8 cellular contexts compared by ENCODE assay signal in the genomic region with DNA sequence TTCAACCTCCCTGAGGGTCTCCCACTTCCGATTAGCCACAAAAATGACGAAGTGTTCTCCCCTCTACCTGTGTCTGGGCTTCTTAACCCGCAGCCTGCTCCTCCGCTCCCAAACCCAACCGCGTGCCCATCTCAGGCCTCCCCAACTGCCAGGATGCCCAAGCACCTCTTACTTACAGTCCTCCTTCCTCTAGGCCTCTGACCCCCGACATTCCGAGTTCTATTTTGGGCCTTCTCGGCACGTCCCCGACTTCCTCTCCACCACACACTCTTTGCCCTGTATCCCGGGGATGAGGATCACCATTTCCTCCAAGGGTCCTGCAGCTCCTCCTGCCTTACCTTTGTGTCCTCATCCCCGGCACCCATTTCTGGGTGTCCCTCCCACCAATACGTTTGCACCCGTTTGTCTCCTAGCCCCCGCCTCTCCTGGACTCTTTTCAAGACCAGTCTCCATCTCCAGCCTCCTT. TPM values are rescaled to one million over a fixed set of nuclear protein-coding genes. Genes with fewer than 3 reads are reported as not detected.
A peak's percentile ranks its signal among the peaks of the same experiment; 100 is the strongest.
DNase-seq lines count a peak whose midpoint lies in the region; ATAC-seq, FAIRE-seq and TF ChIP-seq lines count a peak whose summit lies in the region.

No MANE protein-coding gene starts in this region.

- FAIRE-seq in small intestine (lab: Jason Lieb, UNC) = no peak

- no peaks in the 10 kb centered on the region for H3K9me3 ChIP-seq in small intestine (ENCODE audit: control insufficient read depth, low read depth)

- no peak for TF ChIP-seq CTCF in WTC11 (IDR thresholded peaks at IDR 0.05)

- POLR2A ChIA-PET in WTC11 (lab: Charles Lee) = interaction anchor here (0.6 to 4.2 kb wide), 27 partner anchors 9 to 408 kb away, joined by 3 to 90 read pairs (median 5); a partner anchor contains a TSS

- WGBS in small intestine, 3 donors = 3 to 10% (median 6%) methylated on average over 16 of the region's 16 CpGs

- H3K36me3 ChIP-seq in small intestine (ENCODE audit: control insufficient read depth in 2 of 2, insufficient read depth in 2 of 2, low read length in 2 of 2) = peaks cover 17 to 25% of the 10 kb centered on the region in 2 donors

- H3K4me3 Mint-ChIP-seq in activated T-cell treated with anti-CD3 and anti-CD28 coated beads, Interleukin-2, amount 50 U/mL, for 4 hours = peak overlapping the region; percentile 89
- H3K4me3 Mint-ChIP-seq in WTC11 = peak overlapping the region; percentile 90

- H3K4me1 ChIP-seq in small intestine (ENCODE audit: control insufficient read depth in 2 of 2, insufficient read depth in 1 of 2, low read depth in 1 of 2, low read length in 1 of 2) = peaks cover 0 to 3% of the 10 kb centered on the region in 2 donors

- H3K36me3 Mint-ChIP-seq in activated T-cell treated with anti-CD3 and anti-CD28 coated beads, Interleukin-2, amount 50 U/mL, for 4 hours (ENCODE audit: insufficient read depth) = peaks cover 25% of the 10 kb centered on the region
- H3K36me3 Mint-ChIP-seq in WTC11 = peaks cover 35% of the 10 kb centered on the region

- peak overlapping the region; percentile 24 to 72 for H3K4me3 ChIP-seq in small intestine (ENCODE audit: low read depth in 1 of 2, low read length in 2 of 2)

- H3K4me1 Mint-ChIP-seq in activated T-cell treated with anti-CD3 and anti-CD28 coated beads, Interleukin-2, amount 50 U/mL, for 4 hours (ENCODE audit: low read depth) = peaks cover 53% of the 10 kb centered on the region
- H3K4me1 Mint-ChIP-seq in WTC11 = peaks cover 21% of the 10 kb centered on the region

- peak overlapping the region; percentile 98 for H3K27ac Mint-ChIP-seq in WTC11

- no peaks in the 10 kb centered on the region for H3K27me3 Mint-ChIP-seq in activated T-cell treated with anti-CD3 and anti-CD28 coated beads, Interleukin-2, amount 50 U/mL, for 4 hours (ENCODE audit: low read depth)
- H3K27me3 Mint-ChIP-seq in WTC11 (ENCODE audit: low read depth) = no peaks in the 10 kb centered on the region

- CTCF ChIA-PET in WTC11 (lab: Charles Lee) = interaction anchor here (0.5 to 16.6 kb wide), 68 partner anchors 9 to 453 kb away, joined by 3 to 539 read pairs (median 5); a partner anchor contains a TSS

- no peak for DNase-seq in activated T-cell treated with anti-CD3 and anti-CD28 coated beads, Interleukin-2, amount 50 U/mL, for 4 hours
- DNase-seq in activated T-cell treated with anti-CD3 and anti-CD28 coated beads, Interleukin-2, amount 50 U/mL, for 48 hours = no peak
- DNase-seq in WTC11 (ENCODE audit: low spot score) (peak; percentile 40), glomerular endothelial cell (ENCODE audit: extremely low read depth, low read depth, low spot score) (peak; percentile 16), small intestine (no peak), NCI-H2196 (lab: John Stamatoyannopoulos, UW; ENCODE audit: unreplicated experiment) (no peak), occipital lobe (lab: John Stamatoyannopoulos, UW) (no peak)

- ATAC-seq in activated T-cell treated with anti-CD3 and anti-CD28 coated beads, Interleukin-2, amount 50 U/mL, for 4 hours = no peak
- no peak for ATAC-seq in WTC11
- no peak for ATAC-seq in GM21786 (IDR thresholded peaks at IDR 0.05; ENCODE audit: unreplicated experiment)

- H3K27me3 ChIP-seq in small intestine (ENCODE audit: control insufficient read depth in 2 of 2, insufficient read depth in 2 of 2, low read length in 2 of 2) = no peaks in the 10 kb centered on the region

- peak overlapping the region; percentile 97 for H3K27ac ChIP-seq in small intestine (ENCODE audit: low read depth in 1 of 2, low read length in 1 of 2)

- H3K9me3 Mint-ChIP-seq in activated T-cell treated with anti-CD3 and anti-CD28 coated beads, Interleukin-2, amount 50 U/mL, for 4 hours = no peaks in the 10 kb centered on the region
- no peaks in the 10 kb centered on the region for H3K9me3 Mint-ChIP-seq in WTC11

TF ChIP-seq in WTC11, 78 proteins besides CTCF, POLR2A, EP300 and RAD21 (continues in another document):
- TF ChIP-seq FOXJ3 (CRISPR knock-in tag; IDR thresholded peaks at IDR 0.05; ENCODE audit: borderline replicate concordance) (no peak), SMAD4 (CRISPR knock-in tag; IDR thresholded peaks at IDR 0.05) (no peak; the same call in 1 of the 2 replicates), JUN (CRISPR knock-in tag; IDR thresholded peaks at IDR 0.05) (no peak)
- TF ChIP-seq, protein P1, sequence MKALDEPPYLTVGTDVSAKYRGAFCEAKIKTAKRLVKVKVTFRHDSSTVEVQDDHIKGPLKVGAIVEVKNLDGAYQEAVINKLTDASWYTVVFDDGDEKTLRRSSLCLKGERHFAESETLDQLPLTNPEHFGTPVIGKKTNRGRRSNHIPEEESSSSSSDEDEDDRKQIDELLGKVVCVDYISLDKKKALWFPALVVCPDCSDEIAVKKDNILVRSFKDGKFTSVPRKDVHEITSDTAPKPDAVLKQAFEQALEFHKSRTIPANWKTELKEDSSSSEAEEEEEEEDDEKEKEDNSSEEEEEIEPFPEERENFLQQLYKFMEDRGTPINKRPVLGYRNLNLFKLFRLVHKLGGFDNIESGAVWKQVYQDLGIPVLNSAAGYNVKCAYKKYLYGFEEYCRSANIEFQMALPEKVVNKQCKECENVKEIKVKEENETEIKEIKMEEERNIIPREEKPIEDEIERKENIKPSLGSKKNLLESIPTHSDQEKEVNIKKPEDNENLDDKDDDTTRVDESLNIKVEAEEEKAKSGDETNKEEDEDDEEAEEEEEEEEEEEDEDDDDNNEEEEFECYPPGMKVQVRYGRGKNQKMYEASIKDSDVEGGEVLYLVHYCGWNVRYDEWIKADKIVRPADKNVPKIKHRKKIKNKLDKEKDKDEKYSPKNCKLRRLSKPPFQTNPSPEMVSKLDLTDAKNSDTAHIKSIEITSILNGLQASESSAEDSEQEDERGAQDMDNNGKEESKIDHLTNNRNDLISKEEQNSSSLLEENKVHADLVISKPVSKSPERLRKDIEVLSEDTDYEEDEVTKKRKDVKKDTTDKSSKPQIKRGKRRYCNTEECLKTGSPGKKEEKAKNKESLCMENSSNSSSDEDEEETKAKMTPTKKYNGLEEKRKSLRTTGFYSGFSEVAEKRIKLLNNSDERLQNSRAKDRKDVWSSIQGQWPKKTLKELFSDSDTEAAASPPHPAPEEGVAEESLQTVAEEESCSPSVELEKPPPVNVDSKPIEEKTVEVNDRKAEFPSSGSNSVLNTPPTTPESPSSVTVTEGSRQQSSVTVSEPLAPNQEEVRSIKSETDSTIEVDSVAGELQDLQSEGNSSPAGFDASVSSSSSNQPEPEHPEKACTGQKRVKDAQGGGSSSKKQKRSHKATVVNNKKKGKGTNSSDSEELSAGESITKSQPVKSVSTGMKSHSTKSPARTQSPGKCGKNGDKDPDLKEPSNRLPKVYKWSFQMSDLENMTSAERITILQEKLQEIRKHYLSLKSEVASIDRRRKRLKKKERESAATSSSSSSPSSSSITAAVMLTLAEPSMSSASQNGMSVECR (CRISPR knock-in tag; IDR thresholded peaks at IDR 0.05; ENCODE audit: borderline replicate concordance) = no peak; the same call in 1 of the 2 replicates
- TF ChIP-seq, protein P2, sequence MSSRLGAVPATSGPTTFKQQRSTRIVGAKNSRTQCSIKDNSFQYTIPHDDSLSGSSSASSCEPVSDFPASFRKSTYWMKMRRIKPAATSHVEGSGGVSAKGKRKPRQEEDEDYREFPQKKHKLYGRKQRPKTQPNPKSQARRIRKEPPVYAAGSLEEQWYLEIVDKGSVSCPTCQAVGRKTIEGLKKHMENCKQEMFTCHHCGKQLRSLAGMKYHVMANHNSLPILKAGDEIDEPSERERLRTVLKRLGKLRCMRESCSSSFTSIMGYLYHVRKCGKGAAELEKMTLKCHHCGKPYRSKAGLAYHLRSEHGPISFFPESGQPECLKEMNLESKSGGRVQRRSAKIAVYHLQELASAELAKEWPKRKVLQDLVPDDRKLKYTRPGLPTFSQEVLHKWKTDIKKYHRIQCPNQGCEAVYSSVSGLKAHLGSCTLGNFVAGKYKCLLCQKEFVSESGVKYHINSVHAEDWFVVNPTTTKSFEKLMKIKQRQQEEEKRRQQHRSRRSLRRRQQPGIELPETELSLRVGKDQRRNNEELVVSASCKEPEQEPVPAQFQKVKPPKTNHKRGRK (CRISPR knock-in tag; IDR thresholded peaks at IDR 0.05; ENCODE audit: borderline replicate concordance) = no peak
- TF ChIP-seq, protein P3, sequence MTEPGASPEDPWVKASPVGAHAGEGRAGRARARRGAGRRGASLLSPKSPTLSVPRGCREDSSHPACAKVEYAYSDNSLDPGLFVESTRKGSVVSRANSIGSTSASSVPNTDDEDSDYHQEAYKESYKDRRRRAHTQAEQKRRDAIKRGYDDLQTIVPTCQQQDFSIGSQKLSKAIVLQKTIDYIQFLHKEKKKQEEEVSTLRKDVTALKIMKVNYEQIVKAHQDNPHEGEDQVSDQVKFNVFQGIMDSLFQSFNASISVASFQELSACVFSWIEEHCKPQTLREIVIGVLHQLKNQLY (CRISPR knock-in tag; IDR thresholded peaks at IDR 0.05) = no peak

RNA-seq across cellular contexts. Expression of a gene that starts 0.4 kb away (rescaled TPM):
- total RNA-seq in activated T-cell treated with anti-CD3 and anti-CD28 coated beads, Interleukin-2, amount 50 U/mL, for 4 hours = 10 to 100 TPM; 60.8 to 72.9 (median 60.8) TPM
- total RNA-seq in WTC11 (2021) (44.9 to 45.9 TPM (median 45.1 TPM) in 3 replicates), glomerular endothelial cell (50.4 and 63.4 TPM in 2 replicates), occipital lobe (45.9 TPM)
- 100 to 1,000 TPM in 1 of 3 donors, 10 to 100 TPM in 2; 62.2 to 118 (median 85.4) TPM for polyA plus RNA-seq in small intestine

RNA-seq across cellular contexts. Expression of a gene that starts 1.9 kb away (rescaled TPM):
- total RNA-seq in activated T-cell treated with anti-CD3 and anti-CD28 coated beads, Interleukin-2, amount 50 U/mL, for 4 hours = 1,000 to 10,000 TPM in 1 of 3 donors, 100 to 1,000 TPM in 2; 944 to 1,135 (median 977) TPM
- total RNA-seq in WTC11 (2021) (1,014 to 1,073 TPM (median 1,031 TPM) in 3 replicates), glomerular endothelial cell (2,090 and 2,212 TPM in 2 replicates), occipital lobe (404 TPM)
- 1,000 to 10,000 TPM; 1,228 to 2,084 (median 1,997) TPM for polyA plus RNA-seq in small intestine

RNA-seq across cellular contexts. Expression of a gene that starts 12.8 kb away (rescaled TPM):
- 1 to 10 TPM; 1.0 to 2.9 (median 2.0) TPM for total RNA-seq in activated T-cell treated with anti-CD3 and anti-CD28 coated beads, Interleukin-2, amount 50 U/mL, for 4 hours
- total RNA-seq in WTC11 (2021) (14.2 to 17.9 TPM (median 17.8 TPM) in 3 replicates), glomerular endothelial cell (81.9 TPM in 2 replicates), occipital lobe (13.3 TPM)
- 10 to 100 TPM in 1 of 3 donors, 1 to 10 TPM in 2; 4.7 to 14.7 (median 9.5) TPM for polyA plus RNA-seq in small intestine

RNA-seq across cellular contexts. Expression of a gene that starts 19.8 kb away (rescaled TPM):
- 10 to 100 TPM in 2 of 3 donors, 1 to 10 TPM in 1; 8.4 to 12.3 (median 11.2) TPM for total RNA-seq in activated T-cell treated with anti-CD3 and anti-CD28 coated beads, Interleukin-2, amount 50 U/mL, for 4 hours
- total RNA-seq in WTC11 (2021) (0.18 TPM in 1 of 3 replicates, not detected in the others), glomerular endothelial cell (0.35 TPM in 1 of 2 replicates, not detected in the other), occipital lobe (not detected)
- 1 to 10 TPM in 1 of 3 donors, under 1 TPM in 2; 0.43 to 3.5 (median 0.67) TPM for polyA plus RNA-seq in small intestine

RNA-seq across cellular contexts. Expression of a gene that starts 26.1 kb away (rescaled TPM):
- total RNA-seq in activated T-cell treated with anti-CD3 and anti-CD28 coated beads, Interleukin-2, amount 50 U/mL, for 4 hours = 1 to 10 TPM in 1 of 3 donors, under 1 TPM in 2; 0.52 to 1.4 (median 0.56) TPM
- total RNA-seq in WTC11 (2021) (2.2 to 3.4 TPM (median 2.9 TPM) in 3 replicates), glomerular endothelial cell (0.63 TPM in 1 of 2 replicates, not detected in the other), occipital lobe (7.3 TPM)
- 1 to 10 TPM in 2 of 3 donors, under 1 TPM in 1; 0.54 to 2.1 (median 1.6) TPM for polyA plus RNA-seq in small intestine

Comparison
In these comparisons a context has a peak if more than half of its experiments do, and no peak if none do; other contexts are left out.
1. DNase-seq: peak in WTC11 (single experiment) and glomerular endothelial cell (single experiment); none in activated T-cell treated with anti-CD3 and anti-CD28 coated beads, Interleukin-2, amount 50 U/mL, for 4 hours (single experiment), activated T-cell treated with anti-CD3 and anti-CD28 coated beads, Interleukin-2, amount 50 U/mL, for 48 hours (0 of 2), small intestine (single experiment), NCI-H2196 (single experiment) and occipital lobe (single experiment).